In genomic region chrX:48918303-48918643, GRCh38 we compare ENCODE assay signal across 8 cellular contexts. TPM values are rescaled to one million over a fixed set of nuclear protein-coding genes. Genes with fewer than 3 reads are reported as not detected.
DNase-seq lines count a peak whose midpoint lies in the region; ATAC-seq and TF ChIP-seq lines count a peak whose summit lies in the region.

No MANE protein-coding gene starts in this region.

- H3K27ac Mint-ChIP-seq in MCF 10A (ENCODE audit: low read depth, unreplicated experiment) (peak overlapping the region; percentile 96), mesothelial cell of epicardium (peak overlapping the region; percentile 82)

- H3K27me3 Mint-ChIP-seq in MCF 10A (ENCODE audit: insufficient read depth, unreplicated experiment) (no peaks in the 10 kb centered on the region), mesothelial cell of epicardium (ENCODE audit: low read depth) (no peaks in the 10 kb centered on the region)

- ATAC-seq in GM18517 (IDR thresholded peaks at IDR 0.05; ENCODE audit: unreplicated experiment) (no peak), omental fat pad (ENCODE audit: low FRiP score) (no peak)

- H3K4me3 Mint-ChIP-seq in MCF 10A (ENCODE audit: unreplicated experiment) = peak overlapping the region; percentile 94
- H3K4me3 Mint-ChIP-seq in mesothelial cell of epicardium = peak overlapping the region; percentile 73

- DNase-seq in HK-2 (ENCODE audit: unreplicated experiment) = peak; percentile 32
- no peak for DNase-seq in MCF 10A (ENCODE audit: unreplicated experiment)
- DNase-seq in mesothelial cell of epicardium (ENCODE audit: low spot score in 2 of 2, unreplicated experiment in 2 of 2) = no peak
- DNase-seq in NCI-H1930 (lab: John Stamatoyannopoulos, UW) = no peak
- DNase-seq in Kasumi-1 (lab: John Stamatoyannopoulos, UW) = no peak
- DNase-seq in omental fat pad (ENCODE audit: low spot score) = no peak

- H3K36me3 Mint-ChIP-seq in MCF 10A (ENCODE audit: insufficient read depth, unreplicated experiment) (peaks cover 28% of the 10 kb centered on the region), mesothelial cell of epicardium (peaks cover 4% of the 10 kb centered on the region)

- CTCF ChIA-PET in MCF 10A (lab: Yijun Ruan, JAX) = interaction anchor here (0.6 kb wide), 3 partner anchors 9 to 167 kb away, joined by 3 to 4 read pairs (median 3); no protein-coding TSS in a partner anchor

- BruUV-seq in MCF 10A (replicated peaks; lab: Mats Ljungman, UMichigan) = no TSS peak

- POLR2A ChIA-PET in MCF 10A (lab: Yijun Ruan, JAX) = interaction anchor here (0.9 to 1.2 kb wide), 3 partner anchors 27 to 117 kb away, joined by 3 to 6 read pairs (median 4); partner anchors contain the start of genes HDAC6 and OTUD5

- intact Hi-C loops in MCF 10A (cut with micrococcal nuclease) = loop anchor here (2.0 to 5.0 kb wide), 3 partner anchors 41 to 124 kb away; partner anchors contain the start of genes HDAC6 and TFE3

- H3K4me1 Mint-ChIP-seq in MCF 10A (ENCODE audit: insufficient read depth, unreplicated experiment) (peaks cover 15% of the 10 kb centered on the region), mesothelial cell of epicardium (peaks cover 22% of the 10 kb centered on the region)

- H3K9me3 Mint-ChIP-seq in MCF 10A (ENCODE audit: unreplicated experiment) (no peaks in the 10 kb centered on the region), mesothelial cell of epicardium (no peaks in the 10 kb centered on the region)

- H3K27ac ChIP-seq in 22Rv1 = peak overlapping the region; percentile 72

- no peak for TF ChIP-seq CTCF in 22Rv1 (IDR thresholded peaks at IDR 0.05)
- no peak for TF ChIP-seq CTCF in MCF 10A (IDR thresholded peaks at IDR 0.05; ENCODE audit: unreplicated experiment)
- TF ChIP-seq CTCF in mesothelial cell of epicardium (IDR thresholded peaks at IDR 0.05; ENCODE audit: unreplicated experiment) = no peak
- TF ChIP-seq CTCF in omental fat pad (IDR thresholded peaks at IDR 0.05) = no peak

RNA-seq across cellular contexts. Expression of gene PIM2, which starts 0.6 kb away (rescaled TPM):
- total RNA-seq in MCF 10A (2022) = 8.0 and 9.2 TPM in 2 replicates
- 9.3 to 10.3 TPM (median 9.7 TPM) in 3 replicates for total RNA-seq in mesothelial cell of epicardium
- total RNA-seq in omental fat pad = 10 to 100 TPM in 2 of 4 donors, 1 to 10 TPM in 2; 9.6 to 14.0 (median 11.5) TPM

RNA-seq across cellular contexts. Expression of gene SLC35A2, which starts 6.8 kb away (rescaled TPM):
- total RNA-seq in MCF 10A (2022) (38.6 and 43.5 TPM in 2 replicates), mesothelial cell of epicardium (42.2 to 45.9 TPM (median 43.8 TPM) in 3 replicates), omental fat pad (10 to 100 TPM; 10.2 to 22.0 (median 17.2) TPM)

RNA-seq across cellular contexts. Expression of gene PQBP1, which starts 20.5 kb away (rescaled TPM):
- total RNA-seq in MCF 10A (2022) (126 and 150 TPM in 2 replicates), mesothelial cell of epicardium (62.2 to 64.9 TPM (median 64.3 TPM) in 3 replicates), omental fat pad (10 to 100 TPM; 36.6 to 59.7 (median 55.2) TPM)

RNA-seq across cellular contexts. Expression of gene TIMM17B, which starts 20.7 kb away (rescaled TPM):
- 70.6 and 73.7 TPM in 2 replicates for total RNA-seq in MCF 10A (2022)
- 64.7 to 68.2 TPM (median 67.6 TPM) in 3 replicates for total RNA-seq in mesothelial cell of epicardium
- total RNA-seq in omental fat pad = 10 to 100 TPM; 13.7 to 34.1 (median 29.4) TPM

RNA-seq across cellular contexts. Expression of gene OTUD5, which starts 39.1 kb away (rescaled TPM):
- 35.1 and 38.7 TPM in 2 replicates for total RNA-seq in MCF 10A (2022)
- total RNA-seq in mesothelial cell of epicardium = 64.4 to 66.0 TPM (median 64.5 TPM) in 3 replicates
- 10 to 100 TPM; 32.7 to 43.0 (median 38.3) TPM for total RNA-seq in omental fat pad
